ENCODE assay signal across 13 cellular contexts in genomic region chr16:55279598-55279997, GRCh38. TPM values are rescaled to one million over a fixed set of nuclear protein-coding genes. Genes with fewer than 3 reads are reported as not detected.
DNase-seq lines count a peak whose midpoint lies in the region; ATAC-seq, FAIRE-seq and TF ChIP-seq lines count a peak whose summit lies in the region.
"Had no signal": no experiment of that assay in that cellular context is flagged by ENCODE, and none has a peak within 500 bp of the region (broad histone marks: within the 10 kb centered on the region; RNA-seq: fewer than 3 reads in every experiment).

No MANE protein-coding gene starts in this region.

- peak overlapping the region; percentile 19 for H2AK5ac ChIP-seq in mesenchymal stem cell (ENCODE audit: low read length, severe bottlenecking)

- H3K4me3 ChIP-seq in K562 = no peak overlapping the region
- H3K4me3 ChIP-seq in mesenchymal stem cell (ENCODE audit: insufficient read depth in 1 of 2, low read depth in 1 of 2, low read length in 2 of 2) = no peak overlapping the region
- H3K4me3 ChIP-seq in Peyer's patch = no peak overlapping the region
- H3K4me3 ChIP-seq: BLaER1 treated with 17β-estradiol and CSF1 and Interleukin-3, amounts not matched to agents 10 nM and 100 nM; HAP-1 had no signal

- no peak overlapping the region for H4K8ac ChIP-seq in mesenchymal stem cell (ENCODE audit: low read length)

- no peak overlapping the region for H2BK120ac ChIP-seq in mesenchymal stem cell (ENCODE audit: low read depth, low read length)

- CTCF ChIA-PET in K562 (lab: Yijun Ruan, JAX; ENCODE audit: low intra/inter-chr PET ratio) = no interaction called here

- BruUV-seq in K562 (replicated peaks; lab: Mats Ljungman, UMichigan) = no TSS peak

- H3K27me3 ChIP-seq in K562 (ENCODE audit: control insufficient read depth in 2 of 2, insufficient read depth in 2 of 2, low read length in 2 of 2) = no peaks in the 10 kb centered on the region
- H3K27me3 ChIP-seq in mesenchymal stem cell (ENCODE audit: control insufficient read depth in 1 of 2, insufficient read depth in 1 of 2, low read length in 2 of 2) = peaks cover 0 to 23% of the 10 kb centered on the region in 2 experiments
- no peaks in the 10 kb centered on the region for H3K27me3 ChIP-seq in Peyer's patch
- H3K27me3 ChIP-seq: BLaER1 treated with 17β-estradiol and CSF1 and Interleukin-3, amounts not matched to agents 10 nM and 100 nM had no signal

- H3K18ac ChIP-seq in mesenchymal stem cell (ENCODE audit: low read depth in 1 of 2, low read length in 2 of 2) = no peak overlapping the region

- intact Hi-C loops in K562 (cut with micrococcal nuclease) = no loop called here

- no peaks in the 10 kb centered on the region for H3K9me1 ChIP-seq in K562 (ENCODE audit: control insufficient read depth, insufficient read depth, low read length)

- in situ Hi-C loops in K562 (cut with MboI) = no loop called here

- POLR2A ChIA-PET in K562 (lab: Yijun Ruan, JAX) = no interaction called here

- TF ChIP-seq POLR2A in K562 (conservative IDR thresholded peaks at IDR 0.05) = no peak
- no peak for TF ChIP-seq POLR2A in Peyer's patch (IDR thresholded peaks at IDR 0.05)

- no peak for TF ChIP-seq RAD21 in K562 (CRISPR knock-in tag; conservative IDR thresholded peaks at IDR 0.05 in 1 of 2, IDR thresholded peaks at IDR 0.05 in 1 of 2)

- H3K4me1 ChIP-seq in K562 (replicated peaks in 1 of 2; ENCODE audit: control insufficient read depth in 2 of 2, insufficient read depth in 2 of 2, low read length in 2 of 2) = no peaks in the 10 kb centered on the region
- peaks cover 15% of the 10 kb centered on the region for H3K4me1 ChIP-seq in mesenchymal stem cell (ENCODE audit: control insufficient read depth, insufficient read depth, low read depth, low read length)
- H3K4me1 ChIP-seq in Peyer's patch = no peaks in the 10 kb centered on the region

- no peak overlapping the region for H2BK15ac ChIP-seq in mesenchymal stem cell (ENCODE audit: low read depth, poor library complexity, severe bottlenecking)

- TF ChIP-seq EP300 in K562 (IDR thresholded peaks at IDR 0.05; ENCODE audit: low read length) = no peak

- H4K20me1 ChIP-seq in K562 (replicated peaks; ENCODE audit: control insufficient read depth, insufficient read depth, low read length) = no peaks in the 10 kb centered on the region
- H4K20me1 ChIP-seq: BLaER1 treated with 17β-estradiol and CSF1 and Interleukin-3, amounts not matched to agents 10 nM and 100 nM had no signal

- H3K36me3 ChIP-seq in K562 (ENCODE audit: control insufficient read depth, insufficient read depth, low read length) = no peaks in the 10 kb centered on the region
- H3K36me3 ChIP-seq in mesenchymal stem cell (ENCODE audit: control insufficient read depth in 1 of 2, insufficient read depth in 2 of 2, low read depth in 1 of 2, low read length in 2 of 2) = no peaks in the 10 kb centered on the region
- no peaks in the 10 kb centered on the region for H3K36me3 ChIP-seq in Peyer's patch
- H3K36me3 ChIP-seq: BLaER1 treated with 17β-estradiol and CSF1 and Interleukin-3, amounts not matched to agents 10 nM and 100 nM; HAP-1 had no signal

- TF ChIP-seq CTCF in K562 (IDR thresholded peaks at IDR 0.05 in 2 of 3, conservative IDR thresholded peaks at IDR 0.05 in 1 of 3; ENCODE audit: insufficient read depth in 2 of 3, low read depth in 1 of 3, low read length in 3 of 3) (no peak), Peyer's patch (IDR thresholded peaks at IDR 0.05) (no peak)

- H3K9me3 ChIP-seq in K562 (replicated peaks; ENCODE audit: control insufficient read depth, insufficient read depth, low read depth, low read length) = no peaks in the 10 kb centered on the region
- H3K9me3 ChIP-seq in mesenchymal stem cell (ENCODE audit: control insufficient read depth, low read length) = no peaks in the 10 kb centered on the region
- no peaks in the 10 kb centered on the region for H3K9me3 ChIP-seq in Peyer's patch
- H3K9me3 ChIP-seq: BLaER1 treated with 17β-estradiol and CSF1 and Interleukin-3, amounts not matched to agents 10 nM and 100 nM; HAP-1 had no signal

- H3K23ac ChIP-seq in mesenchymal stem cell (ENCODE audit: low read length in 2 of 2) = no peak overlapping the region

- peak; percentile 23 for FAIRE-seq in GM19239 (lab: Jason Lieb, UNC)
- no peak for FAIRE-seq in K562 (lab: Jason Lieb, UNC)

- no peak for ATAC-seq in K562
- ATAC-seq: CD8-positive, alpha-beta T cell had no signal

- no peak overlapping the region for H2BK12ac ChIP-seq in mesenchymal stem cell (ENCODE audit: low read length in 2 of 2)

- H3K79me1 ChIP-seq in mesenchymal stem cell (replicated peaks; ENCODE audit: low read length, poor library complexity, severe bottlenecking) = no peaks in the 10 kb centered on the region

- WGBS in K562 (ENCODE audit: insufficient coverage, low coverage, missing lambda C conversion rate) = 0% methylated on average over 6 of the region's 6 CpGs
- WGBS in mesenchymal stem cell = 82% methylated on average over 6 of the region's 6 CpGs

- no peak overlapping the region for H4K91ac ChIP-seq in mesenchymal stem cell (ENCODE audit: low read length)

- H3K14ac ChIP-seq in mesenchymal stem cell (ENCODE audit: low read length in 2 of 2) = no peak overlapping the region

- H3K27ac ChIP-seq in K562 (ENCODE audit: extremely low read depth, low read depth, low read length) (no peak overlapping the region), mesenchymal stem cell (ENCODE audit: low read length, poor library complexity, severe bottlenecking) (no peak overlapping the region), Peyer's patch (no peak overlapping the region)
- H3K27ac ChIP-seq: BLaER1 treated with 17β-estradiol and CSF1 and Interleukin-3, amounts not matched to agents 10 nM and 100 nM had no signal

- no peak overlapping the region for H3K4ac ChIP-seq in mesenchymal stem cell (ENCODE audit: low read depth in 1 of 2, low read length in 2 of 2)

- H2AFZ ChIP-seq in K562 (ENCODE audit: low read depth, low read length) (no peak overlapping the region), mesenchymal stem cell (ENCODE audit: low read depth, low read length) (no peak overlapping the region)

- no peak overlapping the region for H3K9ac ChIP-seq in K562 (ENCODE audit: insufficient read depth in 1 of 2, low read depth in 2 of 2, low read length in 2 of 2)
- no peak overlapping the region for H3K9ac ChIP-seq in mesenchymal stem cell (ENCODE audit: low read length)
- H3K9ac ChIP-seq: BLaER1 treated with 17β-estradiol and CSF1 and Interleukin-3, amounts not matched to agents 10 nM and 100 nM had no signal

- H3K4me2 ChIP-seq in K562 (ENCODE audit: insufficient read depth, low read length) (no peak overlapping the region), mesenchymal stem cell (ENCODE audit: low read length, poor library complexity, severe bottlenecking) (no peak overlapping the region)
- H3K4me2 ChIP-seq: BLaER1 treated with 17β-estradiol and CSF1 and Interleukin-3, amounts not matched to agents 10 nM and 100 nM had no signal

- no peak overlapping the region for H2BK5ac ChIP-seq in mesenchymal stem cell (ENCODE audit: low read depth, low read length, poor library complexity, severe bottlenecking)

- DNase-seq in GM19239 (ENCODE audit: insufficient read length, low spot score) = no peak
- DNase-seq in MV-4-11 (lab: John Stamatoyannopoulos, UW) = peak; percentile 82
- DNase-seq in K562 (ENCODE audit: extremely low read depth in 1 of 4, low spot score in 3 of 4) = no peak
- no peak for DNase-seq in mesenchymal stem cell
- DNase-seq in HT-29 (ENCODE audit: low spot score) = no peak
- no peak for DNase-seq in Peyer's patch
- DNase-seq: Calu3; CD8-positive, alpha-beta T cell; DMS79 treated with DMSO at 0.1 percent for 48 hours; GF-D8 had no signal

- H3K79me2 ChIP-seq in K562 (ENCODE audit: control insufficient read depth, insufficient read depth, low read length) = no peaks in the 10 kb centered on the region

TF ChIP-seq in K562, 482 proteins besides CTCF, POLR2A, EP300 and RAD21:
- TF ChIP-seq CEBPG (CRISPR knock-in tag; IDR thresholded peaks at IDR 0.05) = no peak
- peak in 1 of 2 experiments; percentile 63; a peak in 2 of 4 replicates for TF ChIP-seq CEBPG (tag; conservative IDR thresholded peaks at IDR 0.05 in 1 of 2, IDR thresholded peaks at IDR 0.05 in 1 of 2)
- TF ChIP-seq CEBPB (tag; IDR thresholded peaks at IDR 0.05) = 0 out of 2 replicates have a peak, but pooled peaks have one; percentile 38
- no peak for TF ChIP-seq ZNF695 (CRISPR knock-in tag; IDR thresholded peaks at IDR 0.05)

RNA-seq across cellular contexts. Expression of gene IRX6, which starts 44.4 kb away (rescaled TPM):
- 0.12 TPM in 2 replicates for total RNA-seq in K562 (2011; cell fraction: chromatin; rRNA removed; ENCODE audit: low replicate concordance)
- total RNA-seq in K562 (2011; cell fraction: nucleolus; rRNA removed) = not detected in 2 replicates
- not detected in 2 replicates for total RNA-seq in K562 (2011; cell fraction: nucleoplasm; rRNA removed)
- total RNA-seq in K562 (2014; rRNA removed) (0.14 and 0.20 TPM in 2 replicates), K562 (2014; rRNA removed; fragmentation: Illumina TruSeq; extraction: Trizol) (not detected in 2 replicates), K562 (2015; rRNA removed; fragmentation: Illumina TruSeq; extraction: Trizol) (0.08 and 0.29 TPM in 2 replicates), K562 (2021) (0.09 and 0.11 TPM in 2 replicates), Peyer's patch (1 to 10 TPM in 1 of 4 donors, under 1 TPM in 1, not detected in 2; 0.57 to 3.5 TPM)
- polyA plus RNA-seq in K562 (2011; rRNA removed) (not detected in 2 replicates), K562 (2014; fragmentation: Illumina TruSeq; extraction: Trizol) (0.06 and 0.07 TPM in 2 replicates), K562 (2014; fragmentation: Nextera tagmentation; extraction: Ambion mirVana) (not detected), K562 (2014; rRNA removed) (0.04 and 0.29 TPM in 2 replicates)
- polyA plus RNA-seq in K562 (2011; cell fraction: cytosol; rRNA removed) = not detected in 2 replicates
- 0.04 and 0.09 TPM in 2 replicates for polyA plus RNA-seq in K562 (2011; cell fraction: nucleus; rRNA removed)
- polyA plus RNA-seq in K562 (2012) = 0.07 and 0.33 TPM in 2 replicates
- polyA minus RNA-seq in K562 (2011; rRNA and poly(A)+ RNA removed) = not detected in 2 replicates
- polyA minus RNA-seq in K562 (2011; cell fraction: cytosol; rRNA and poly(A)+ RNA removed) = not detected in 2 replicates
- polyA minus RNA-seq in K562 (2011; cell fraction: nucleus; rRNA and poly(A)+ RNA removed) = not detected in 2 replicates
- polyA plus RNA-seq in mesenchymal stem cell (2013, experiment 1 of 2) = not detected
- polyA plus RNA-seq in mesenchymal stem cell (2013, experiment 2 of 2) = not detected
- not detected in 2 replicates for total RNA-seq in HT-29 (2014; rRNA removed; shearing (Covaris generic))
- total RNA-seq: Calu3; CD8-positive, alpha-beta T cell; H4 had no signal
